16 cellular contexts compared by ENCODE assay signal in the genomic region with DNA sequence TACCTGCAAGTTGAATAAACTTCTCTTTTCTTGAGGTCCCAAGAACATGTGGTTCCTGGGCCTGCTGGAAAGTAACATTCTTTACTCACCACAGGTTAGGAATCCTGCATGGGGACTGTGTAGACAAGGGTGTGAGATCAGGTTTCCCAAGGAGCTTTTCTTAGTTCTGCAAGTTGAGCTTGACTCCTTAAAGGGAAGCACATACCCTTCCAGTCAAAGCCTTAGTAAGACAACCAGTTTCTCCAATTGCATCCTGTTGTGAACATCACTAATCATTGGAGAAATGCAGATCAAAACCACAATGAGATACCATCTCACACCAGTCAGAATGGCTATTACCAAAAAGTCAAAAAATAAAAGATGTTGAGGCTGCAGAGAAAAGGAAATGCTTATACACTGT.
"Had no signal": no experiment of that assay in that cellular context is flagged by ENCODE, and none has a peak within 500 bp of the region (broad histone marks: within the 10 kb centered on the region; RNA-seq: fewer than 3 reads in every experiment).

No MANE protein-coding gene starts in this region.

- ATAC-seq: activated CD4-positive, CD25-positive, alpha-beta regulatory T cell treated with anti-CD3 and anti-CD28 coated beads, Interleukin-2, amount 50 U/mL, for 24 hours; activated naive CD4-positive, alpha-beta T cell treated with anti-CD3 and anti-CD28 coated beads, Interleukin-2, amount 50 U/mL, for 72 hours; activated T-cell treated with anti-CD3 and anti-CD28 coated beads, Interleukin-2, amount 50 U/mL, for 4 hours; heart left ventricle; pancreas had no signal

- H3K27ac Mint-ChIP-seq: activated naive CD4-positive, alpha-beta T cell treated with anti-CD3 and anti-CD28 coated beads, Interleukin-2, amount 50 U/mL, for 72 hours; neural progenitor cell; stimulated activated naive CD8-positive, alpha-beta T cell treated with anti-CD3 and anti-CD28 coated beads, Interleukin-15, Interleukin-2, amounts not matched to agents 100 ng/mL and 50 ng/mL, for 24 hours had no signal

- H3K36me3 ChIP-seq: esophagus muscularis mucosa, heart left ventricle, left ventricle myocardium inferior, neural progenitor cell, pancreas had no signal

- H3K27me3 ChIP-seq: esophagus muscularis mucosa, heart left ventricle, neural progenitor cell, pancreas had no signal

- H3K4me3 ChIP-seq: esophagus muscularis mucosa, heart left ventricle, left ventricle myocardium inferior, neural progenitor cell, pancreas had no signal

- H3K9me3 Mint-ChIP-seq: activated naive CD4-positive, alpha-beta T cell treated with anti-CD3 and anti-CD28 coated beads, Interleukin-2, amount 50 U/mL, for 72 hours; activated T-cell treated with anti-CD3 and anti-CD28 coated beads, Interleukin-2, amount 50 U/mL, for 4 hours; stimulated activated naive CD8-positive, alpha-beta T cell treated with anti-CD3 and anti-CD28 coated beads, Interleukin-15, Interleukin-2, amounts not matched to agents 100 ng/mL and 50 ng/mL, for 24 hours had no signal

- H3K36me3 Mint-ChIP-seq: activated naive CD4-positive, alpha-beta T cell treated with anti-CD3 and anti-CD28 coated beads, Interleukin-2, amount 50 U/mL, for 72 hours; neural progenitor cell had no signal

- H3K4me3 Mint-ChIP-seq: activated T-cell treated with anti-CD3 and anti-CD28 coated beads, Interleukin-2, amount 50 U/mL, for 4 hours; neural progenitor cell; stimulated activated naive CD8-positive, alpha-beta T cell treated with anti-CD3 and anti-CD28 coated beads, Interleukin-15, Interleukin-2, amounts not matched to agents 100 ng/mL and 50 ng/mL, for 24 hours had no signal

- H3K9me3 ChIP-seq: esophagus muscularis mucosa, heart left ventricle, left ventricle myocardium inferior, pancreas had no signal

- DNase-seq: activated CD4-positive, alpha-beta T cell treated with anti-CD3 and anti-CD28 coated beads, Interleukin-2, amount 50 U/mL, for 4 hours; activated effector memory CD4-positive, alpha-beta T cell treated with anti-CD3 and anti-CD28 coated beads, Interleukin-2, amount 50 U/mL, for 16 hours; activated T-cell treated with anti-CD3 and anti-CD28 coated beads, Interleukin-2, amount 50 U/mL, for 4 hours; amygdala; foreskin melanocyte; heart left ventricle; kidney; left ventricle myocardium inferior; pancreas; stimulated activated CD4-positive, alpha-beta T cell treated with anti-CD3 and anti-CD28 coated beads, Interleukin-15, amount 100 ng/mL, for 24 hours; stimulated activated CD4-positive, alpha-beta T cell treated with anti-CD3 and anti-CD28 coated beads, Interleukin-4, amount 100 ng/mL, for 24 hours had no signal

- H3K27me3 Mint-ChIP-seq: stimulated activated naive CD8-positive, alpha-beta T cell treated with anti-CD3 and anti-CD28 coated beads, Interleukin-15, Interleukin-2, amounts not matched to agents 100 ng/mL and 50 ng/mL, for 24 hours had no signal
